In the genomic region with DNA sequence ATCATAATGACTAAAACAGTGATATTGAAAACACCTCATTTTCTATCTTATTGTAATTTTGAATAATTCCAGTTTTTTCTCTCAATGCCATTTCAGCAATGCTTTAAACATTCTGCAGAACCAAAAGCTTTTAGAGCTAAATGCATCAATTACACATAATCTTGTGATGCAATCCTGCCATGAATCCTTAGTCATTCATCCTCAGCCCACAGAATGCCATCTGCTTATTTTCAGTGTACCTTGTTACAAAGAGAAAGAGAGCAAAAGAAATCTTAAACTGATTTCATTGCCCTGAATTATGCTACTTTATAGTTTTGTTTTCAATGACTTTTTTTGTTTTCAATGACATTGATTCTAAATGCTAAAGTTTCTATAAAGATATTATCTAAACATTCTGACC, we compare ENCODE assay signal across 16 cellular contexts.
DNase-seq lines count a peak whose midpoint lies in the region; ATAC-seq and TF ChIP-seq lines count a peak whose summit lies in the region.
"Had no signal": no experiment of that assay in that cellular context is flagged by ENCODE, and none has a peak within 500 bp of the region (broad histone marks: within the 10 kb centered on the region; RNA-seq: fewer than 3 reads in every experiment).

No MANE protein-coding gene starts in this region.

- no peak overlapping the region for H3K4me3 Mint-ChIP-seq in naive thymus-derived CD4-positive, alpha-beta T cell
- H3K4me3 Mint-ChIP-seq: activated CD4-positive, alpha-beta T cell treated with anti-CD3 and anti-CD28 coated beads, Interleukin-2, amount 10 ng/mL, durations not matched to agents 24 days and 14 days; CD8-positive, alpha-beta memory T cell; natural killer cell had no signal

- H3K9me3 ChIP-seq in mammary epithelial cell (replicated peaks; ENCODE audit: insufficient read depth, low read length), result no peaks in the 10 kb centered on the region
- H3K9me3 ChIP-seq in naive thymus-derived CD4-positive, alpha-beta T cell (ENCODE audit: control insufficient read depth in 2 of 3, low read length in 3 of 3), result no peaks in the 10 kb centered on the region
- H3K9me3 ChIP-seq: esophagus squamous epithelium, tibial artery had no signal

- DNase-seq in G401 (ENCODE audit: low spot score) (peak; percentile 23), NCI-H446 (lab: John Stamatoyannopoulos, UW) (peak; percentile 58 to 78), mammary epithelial cell (peak; percentile 76), kidney tubule cell (ENCODE audit: low spot score) (peak; percentile 64), NCI-H187 treated with DMSO at 0.1 percent for 48 hours (lab: John Stamatoyannopoulos, UW) (no peak)
- DNase-seq in activated T-cell treated with anti-CD3 and anti-CD28 coated beads, Interleukin-2, amount 50 U/mL, for 48 hours, result no peak
- no peak for DNase-seq in activated CD4-positive, alpha-beta T cell treated with anti-CD3 and anti-CD28 coated beads, Interleukin-2, amount 50 U/mL, for 48 hours
- no peak for DNase-seq in naive thymus-derived CD4-positive, alpha-beta T cell
- DNase-seq: activated CD4-positive, alpha-beta T cell treated with anti-CD3 and anti-CD28 coated beads, Interleukin-2, amount 10 ng/mL, durations not matched to agents 24 days and 14 days; CD8-positive, alpha-beta memory T cell; esophagus squamous epithelium; islet precursor cell; natural killer cell; NCI-H774; tibial artery had no signal

- BruUV-seq in mammary epithelial cell (replicated peaks; lab: Mats Ljungman, UMichigan), result no TSS peak

- no peaks in the 10 kb centered on the region for H3K4me1 Mint-ChIP-seq in naive thymus-derived CD4-positive, alpha-beta T cell
- H3K4me1 Mint-ChIP-seq: activated CD4-positive, alpha-beta T cell treated with anti-CD3 and anti-CD28 coated beads, Interleukin-2, amount 10 ng/mL, durations not matched to agents 24 days and 14 days; CD8-positive, alpha-beta memory T cell had no signal

- no peak for ATAC-seq in naive thymus-derived CD4-positive, alpha-beta T cell
- ATAC-seq: K562, natural killer cell had no signal

- H3K27me3 Mint-ChIP-seq in naive thymus-derived CD4-positive, alpha-beta T cell, result no peaks in the 10 kb centered on the region
- H3K27me3 Mint-ChIP-seq: activated CD4-positive, alpha-beta T cell treated with anti-CD3 and anti-CD28 coated beads, Interleukin-2, amount 10 ng/mL, durations not matched to agents 24 days and 14 days; CD8-positive, alpha-beta memory T cell had no signal

- H3K36me3 Mint-ChIP-seq in naive thymus-derived CD4-positive, alpha-beta T cell, result no peaks in the 10 kb centered on the region
- H3K36me3 Mint-ChIP-seq: CD8-positive, alpha-beta memory T cell; natural killer cell had no signal

- in situ Hi-C loops in G401 (cut with HindIII; ENCODE audit: low sequenced_read_pairs), result no loop called here
- in situ Hi-C loops in mammary epithelial cell (cut with MboI; ENCODE audit: low sequenced_read_pairs in 2 of 2), result no loop called here

- no peak overlapping the region for H3K9ac ChIP-seq in mammary epithelial cell (ENCODE audit: insufficient read depth, low read length)

- no peaks in the 10 kb centered on the region for H4K20me1 ChIP-seq in mammary epithelial cell (ENCODE audit: insufficient read depth, low read length)

- POLR2A ChIA-PET in naive thymus-derived CD4-positive, alpha-beta T cell (lab: Charles Lee), result no interaction called here

- H3K27ac Mint-ChIP-seq in naive thymus-derived CD4-positive, alpha-beta T cell, result no peak overlapping the region
- H3K27ac Mint-ChIP-seq: activated CD4-positive, alpha-beta T cell treated with anti-CD3 and anti-CD28 coated beads, Interleukin-2, amount 10 ng/mL, durations not matched to agents 24 days and 14 days; CD8-positive, alpha-beta memory T cell; natural killer cell had no signal

- H3K9me3 Mint-ChIP-seq in naive thymus-derived CD4-positive, alpha-beta T cell, result peaks cover 0 to 6% (median 0%) of the 10 kb centered on the region in 11 donors
- H3K9me3 Mint-ChIP-seq: activated CD4-positive, alpha-beta T cell treated with anti-CD3 and anti-CD28 coated beads, Interleukin-2, amount 10 ng/mL, durations not matched to agents 24 days and 14 days had no signal

- H3K4me2 ChIP-seq in mammary epithelial cell (ENCODE audit: insufficient read depth, low read depth, low read length), result peak overlapping the region; percentile 63

- no peak overlapping the region for H3K4me3 ChIP-seq in mammary epithelial cell (replicated peaks in 1 of 3; ENCODE audit: insufficient read depth in 1 of 3, low read depth in 2 of 3, low read length in 3 of 3)
- no peak overlapping the region for H3K4me3 ChIP-seq in naive thymus-derived CD4-positive, alpha-beta T cell (ENCODE audit: low read length)
- H3K4me3 ChIP-seq: esophagus squamous epithelium, K562, tibial artery had no signal

- peaks cover 30% of the 10 kb centered on the region for H3K4me1 ChIP-seq in mammary epithelial cell (ENCODE audit: insufficient read depth, low read length)
- no peaks in the 10 kb centered on the region for H3K4me1 ChIP-seq in naive thymus-derived CD4-positive, alpha-beta T cell (ENCODE audit: control insufficient read depth in 2 of 2, insufficient read depth in 2 of 2, low read length in 2 of 2)
- H3K4me1 ChIP-seq: esophagus squamous epithelium, tibial artery had no signal

- intact Hi-C loops in mammary epithelial cell (cut with micrococcal nuclease), result loop anchor here (5.0 kb wide), 1 partner anchor 119 kb away; no protein-coding TSS in a partner anchor
- intact Hi-C loops in naive thymus-derived CD4-positive, alpha-beta T cell (cut with micrococcal nuclease), result no loop called here

- TF ChIP-seq CTCF in mammary epithelial cell (conservative IDR thresholded peaks at IDR 0.05 in 1 of 2, IDR thresholded peaks at IDR 0.05 in 1 of 2; ENCODE audit: extremely low read depth in 1 of 2, insufficient read depth in 1 of 2, low read depth in 1 of 2, low read length in 2 of 2), result no peak

- no peaks in the 10 kb centered on the region for H3K36me3 ChIP-seq in mammary epithelial cell (ENCODE audit: insufficient read depth, low read length)
- H3K36me3 ChIP-seq in naive thymus-derived CD4-positive, alpha-beta T cell (ENCODE audit: control insufficient read depth in 2 of 3, insufficient read depth in 3 of 3, low read length in 3 of 3), result no peaks in the 10 kb centered on the region
- H3K36me3 ChIP-seq: esophagus squamous epithelium, tibial artery had no signal

- CTCF ChIA-PET in mammary epithelial cell (lab: Charles Lee; ENCODE audit: low non-redundant PET), result interaction anchor here (0.6 to 0.7 kb wide), 2 partner anchors 7 to 79 kb away, joined by 3 read pairs; no protein-coding TSS in a partner anchor
- CTCF ChIA-PET in naive thymus-derived CD4-positive, alpha-beta T cell (lab: Charles Lee), result no interaction called here

- no peaks in the 10 kb centered on the region for H3K79me2 ChIP-seq in mammary epithelial cell (ENCODE audit: insufficient read depth, low read length)

- H2AFZ ChIP-seq in mammary epithelial cell (ENCODE audit: low read depth, low read length), result no peak overlapping the region

- no peaks in the 10 kb centered on the region for H3K27me3 ChIP-seq in mammary epithelial cell (ENCODE audit: insufficient read depth, low read length)
- H3K27me3 ChIP-seq in naive thymus-derived CD4-positive, alpha-beta T cell (ENCODE audit: control insufficient read depth in 2 of 2, insufficient read depth in 2 of 2, low read length in 2 of 2), result no peaks in the 10 kb centered on the region
- H3K27me3 ChIP-seq: esophagus squamous epithelium, tibial artery had no signal

- H3K27ac ChIP-seq in mammary epithelial cell (ENCODE audit: insufficient read depth, low read depth, low read length), result peak overlapping the region; percentile 26
- H3K27ac ChIP-seq in naive thymus-derived CD4-positive, alpha-beta T cell (ENCODE audit: low read depth, low read length), result no peak overlapping the region
- H3K27ac ChIP-seq: esophagus squamous epithelium, tibial artery had no signal

- dilution Hi-C loops in mammary epithelial cell (cut with HindIII; ENCODE audit: low sequenced_read_pairs), result no loop called here

Comparison
In these comparisons a context has a peak if more than half of its experiments do, and no peak if none do; other contexts are left out.
1. DNase-seq: peak in G401 (single experiment), NCI-H446 (2 of 2), mammary epithelial cell (single experiment) and kidney tubule cell (single experiment); none in activated T-cell treated with anti-CD3 and anti-CD28 coated beads, Interleukin-2, amount 50 U/mL, for 48 hours (0 of 2), NCI-H187 treated with DMSO at 0.1 percent for 48 hours (single experiment), activated CD4-positive, alpha-beta T cell treated with anti-CD3 and anti-CD28 coated beads, Interleukin-2, amount 50 U/mL, for 48 hours (0 of 2) and naive thymus-derived CD4-positive, alpha-beta T cell (0 of 9).